Comparison of ENCODE assay signal across 22 cellular contexts in the genomic region with DNA sequence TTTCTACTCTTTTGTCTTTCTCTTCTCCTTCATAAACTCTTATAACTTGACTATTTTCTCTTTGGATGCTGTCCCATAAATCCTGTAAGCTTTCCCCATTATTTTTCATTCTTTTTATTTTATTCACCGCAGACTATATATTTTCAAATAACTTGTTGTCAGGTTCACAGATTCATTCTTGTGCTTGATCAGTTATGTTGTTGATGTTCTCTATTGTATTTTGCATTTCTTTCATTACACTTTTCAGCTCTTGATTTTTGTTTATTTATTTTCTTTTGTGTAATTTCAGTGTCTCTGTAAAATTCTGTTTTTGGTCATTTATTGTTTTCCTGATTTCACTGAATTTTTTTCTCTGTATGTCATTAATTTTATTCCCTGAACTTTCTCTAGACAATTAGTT. TPM values are rescaled to one million over a fixed set of nuclear protein-coding genes. Genes with fewer than 3 reads are reported as not detected.
DNase-seq lines count a peak whose midpoint lies in the region; ATAC-seq, FAIRE-seq and TF ChIP-seq lines count a peak whose summit lies in the region.
"Had no signal": no experiment of that assay in that cellular context is flagged by ENCODE, and none has a peak within 500 bp of the region (broad histone marks: within the 10 kb centered on the region; RNA-seq: fewer than 3 reads in every experiment).

No MANE protein-coding gene starts in this region.

- H2AFZ ChIP-seq in HepG2 (ENCODE audit: low read length), result no peak overlapping the region

- H3K27me3 Mint-ChIP-seq in endothelial cell (ENCODE audit: unreplicated experiment), result no peaks in the 10 kb centered on the region
- H3K27me3 Mint-ChIP-seq: CD4-positive, alpha-beta T cell had no signal

- 96% methylated on average over 1 of the region's 1 CpG for WGBS in HepG2 (ENCODE audit: low lambda C conversion rate)
- WGBS in right lobe of liver (ENCODE audit: insufficient coverage, low coverage, low lambda C conversion rate, missing lambda C conversion rate), result 100% methylated on average over 1 of the region's 1 CpG

- DNase-seq in HepG2 (ENCODE audit: low spot score) (no peak), right lobe of liver (no peak), adipocyte (ENCODE audit: low read depth) (no peak), endothelial cell (ENCODE audit: low spot score) (no peak)
- DNase-seq: ACHN; AML-193; BE2C; Calu3; CD4-positive, alpha-beta T cell; CD8-positive, alpha-beta memory T cell; DMS53; DMS79 treated with DMSO at 0.1 percent for 48 hours; GF-D8; GOT3 had no signal

- no peak overlapping the region for H3K27ac Mint-ChIP-seq in endothelial cell (ENCODE audit: unreplicated experiment)
- H3K27ac Mint-ChIP-seq: CD14-positive monocyte; CD4-positive, alpha-beta T cell; CD8-positive, alpha-beta memory T cell had no signal

- FAIRE-seq in HepG2 (lab: Jason Lieb, UNC) (no peak), endometrium (lab: Jason Lieb, UNC) (peak; percentile 37)

- no peak for TF ChIP-seq CTCF in HepG2 (CRISPR knock-in tag; IDR thresholded peaks at IDR 0.05)
- no peak for TF ChIP-seq CTCF in right lobe of liver (IDR thresholded peaks at IDR 0.05)
- TF ChIP-seq CTCF in endothelial cell (IDR thresholded peaks at IDR 0.05; ENCODE audit: unreplicated experiment), result no peak

- no peak overlapping the region for H3K4me3 Mint-ChIP-seq in endothelial cell (ENCODE audit: unreplicated experiment)
- H3K4me3 Mint-ChIP-seq: CD14-positive monocyte; CD4-positive, alpha-beta T cell; CD8-positive, alpha-beta memory T cell had no signal

- CTCF ChIA-PET in HepG2 (lab: Yijun Ruan, JAX; ENCODE audit: low intra/inter-chr PET ratio, low total read pairs), result no interaction called here

- H3K36me3 Mint-ChIP-seq in endothelial cell (ENCODE audit: low read depth, unreplicated experiment), result no peaks in the 10 kb centered on the region

- no peaks in the 10 kb centered on the region for H3K36me3 ChIP-seq in HepG2 (replicated peaks in 1 of 2; ENCODE audit: control insufficient read depth in 1 of 2, insufficient read depth in 2 of 2, low read length in 2 of 2)
- H3K36me3 ChIP-seq in right lobe of liver, result no peaks in the 10 kb centered on the region
- no peaks in the 10 kb centered on the region for H3K36me3 ChIP-seq in adipocyte (ENCODE audit: control insufficient read depth, insufficient read depth, low read length, severe bottlenecking)
- H3K36me3 ChIP-seq: BE2C, HAP-1 had no signal

- peaks cover 11% of the 10 kb centered on the region; the same call in 1 of the 2 replicates for H3K9me3 ChIP-seq in HepG2 (ENCODE audit: low read length)
- H3K9me3 ChIP-seq in right lobe of liver, result no peaks in the 10 kb centered on the region
- H3K9me3 ChIP-seq in adipocyte (ENCODE audit: control insufficient read depth, low read length), result peaks cover 11% of the 10 kb centered on the region
- H3K9me3 ChIP-seq: BE2C had no signal

- TF ChIP-seq EP300 in HepG2 (IDR thresholded peaks at IDR 0.05; ENCODE audit: low read depth in 2 of 2, low read length in 2 of 2) (no peak), HepG2 (CRISPR knock-in tag; IDR thresholded peaks at IDR 0.05; ENCODE audit: borderline replicate concordance) (no peak)

- H3K4me1 ChIP-seq in HepG2 (ENCODE audit: insufficient read depth, low read length), result no peaks in the 10 kb centered on the region
- no peaks in the 10 kb centered on the region for H3K4me1 ChIP-seq in right lobe of liver
- no peaks in the 10 kb centered on the region for H3K4me1 ChIP-seq in adipocyte (ENCODE audit: control insufficient read depth, insufficient read depth, low read length)
- H3K4me1 ChIP-seq: BE2C; BLaER1 treated with 17β-estradiol and CSF1 and Interleukin-3, amounts not matched to agents 10 nM and 100 nM; HAP-1 had no signal

- no peak overlapping the region for H3K27ac ChIP-seq in HepG2 (ENCODE audit: extremely low read length, insufficient read depth, low read length)
- H3K27ac ChIP-seq in right lobe of liver, result no peak overlapping the region
- H3K27ac ChIP-seq: 22Rv1; BLaER1 treated with 17β-estradiol and CSF1 and Interleukin-3, amounts not matched to agents 10 nM and 100 nM had no signal

- in situ Hi-C loops in HepG2 (cut with HindIII; ENCODE audit: extremely low pct_ligation_motif_present, low pct_unique_long_range_greater_than_20kb), result loop anchor here (25.0 kb wide), 1 partner anchor 239 kb away; no protein-coding TSS in a partner anchor

- no peaks in the 10 kb centered on the region for H3K9me3 Mint-ChIP-seq in endothelial cell (ENCODE audit: unreplicated experiment)

- H3K79me2 ChIP-seq in HepG2 (ENCODE audit: insufficient read depth, low read length), result no peaks in the 10 kb centered on the region

- BruUV-seq in HepG2 (replicated peaks; lab: Mats Ljungman, UMichigan), result no TSS peak

- intact Hi-C loops in HepG2 (cut with micrococcal nuclease; ENCODE audit: unreplicated experiment), result no loop called here
- intact Hi-C loops in right lobe of liver (cut with DNase I), result no loop called here

- no peak overlapping the region for H3K4me2 ChIP-seq in HepG2 (ENCODE audit: low read depth, low read length)
- H3K4me2 ChIP-seq: BLaER1 treated with 17β-estradiol and CSF1 and Interleukin-3, amounts not matched to agents 10 nM and 100 nM had no signal

- TF ChIP-seq POLR2A in HepG2 (IDR thresholded peaks at IDR 0.05; ENCODE audit: insufficient read depth in 1 of 2, low read depth in 2 of 2, low read length in 2 of 2) (no peak), right lobe of liver (IDR thresholded peaks at IDR 0.05) (no peak)

- no peaks in the 10 kb centered on the region for H3K4me1 Mint-ChIP-seq in endothelial cell (ENCODE audit: unreplicated experiment)
- H3K4me1 Mint-ChIP-seq: CD14-positive monocyte; CD8-positive, alpha-beta memory T cell had no signal

- H3K9ac ChIP-seq in HepG2 (ENCODE audit: insufficient read depth, low read depth, low read length) (no peak overlapping the region), adipocyte (ENCODE audit: low read length) (no peak overlapping the region)
- H3K9ac ChIP-seq: BLaER1 treated with 17β-estradiol and CSF1 and Interleukin-3, amounts not matched to agents 10 nM and 100 nM had no signal

- TF ChIP-seq RAD21 in HepG2 (CRISPR knock-in tag; IDR thresholded peaks at IDR 0.05), result no peak

- H3K4me3 ChIP-seq in HepG2 (replicated peaks in 1 of 3; ENCODE audit: insufficient read depth in 1 of 3, low read depth in 2 of 3, low read length in 3 of 3) (no peak overlapping the region), right lobe of liver (no peak overlapping the region), adipocyte (ENCODE audit: low read length) (peak overlapping the region; percentile 29)
- H3K4me3 ChIP-seq: BLaER1 treated with 17β-estradiol and CSF1 and Interleukin-3, amounts not matched to agents 10 nM and 100 nM; HAP-1 had no signal

- H4K20me1 ChIP-seq in HepG2 (ENCODE audit: insufficient read depth, low read length), result no peaks in the 10 kb centered on the region
- H4K20me1 ChIP-seq: BLaER1 treated with 17β-estradiol and CSF1 and Interleukin-3, amounts not matched to agents 10 nM and 100 nM had no signal

- ATAC-seq in HepG2 (no peak), right lobe of liver (no peak), HG03159 (IDR thresholded peaks at IDR 0.05; ENCODE audit: unreplicated experiment) (no peak), HG03520 (IDR thresholded peaks at IDR 0.05; ENCODE audit: unreplicated experiment) (no peak)

- POLR2A ChIA-PET in HepG2 (lab: Yijun Ruan, JAX), result no interaction called here

- H3K27me3 ChIP-seq in HepG2 (ENCODE audit: control insufficient read depth in 1 of 2, insufficient read depth in 2 of 2, low read length in 2 of 2) (no peaks in the 10 kb centered on the region), right lobe of liver (no peaks in the 10 kb centered on the region), adipocyte (replicated peaks; ENCODE audit: control insufficient read depth, insufficient read depth, low read length) (no peaks in the 10 kb centered on the region)
- H3K27me3 ChIP-seq: BE2C; BLaER1 treated with 17β-estradiol and CSF1 and Interleukin-3, amounts not matched to agents 10 nM and 100 nM had no signal

TF ChIP-seq in HepG2, 621 proteins besides CTCF, POLR2A, EP300 and RAD21 (continues in another document):
- TF ChIP-seq ZBTB38 (CRISPR knock-in tag; IDR thresholded peaks at IDR 0.05) (no peak), SMARCC2 (IDR thresholded peaks at IDR 0.05) (no peak), ZNF451 (CRISPR knock-in tag; IDR thresholded peaks at IDR 0.05) (no peak), TCF12 (IDR thresholded peaks at IDR 0.05) (no peak), TCF12 (CRISPR knock-in tag; IDR thresholded peaks at IDR 0.05) (no peak), ERF (CRISPR knock-in tag; IDR thresholded peaks at IDR 0.05) (no peak), ZNF160 (CRISPR knock-in tag; IDR thresholded peaks at IDR 0.05) (peak; percentile 89)

RNA-seq across cellular contexts. Expression of a gene that starts 49.2 kb away (rescaled TPM):
- total RNA-seq in HepG2 (2016; rRNA removed; fragmentation: Illumina TruSeq; extraction: Trizol), result 0.71 and 0.73 TPM in 2 replicates
- 0.81 and 1.1 TPM in 2 replicates for total RNA-seq in HepG2 (2016; cell fraction: cytosol; rRNA removed; fragmentation: Illumina TruSeq; extraction: Trizol; ENCODE audit: low read depth)
- total RNA-seq in HepG2 (2016; cell fraction: insoluble cytoplasmic fraction; rRNA removed; fragmentation: Illumina TruSeq; extraction: Trizol), result 0.26 and 0.59 TPM in 2 replicates
- total RNA-seq in HepG2 (2016; cell fraction: membrane; rRNA removed; fragmentation: Illumina TruSeq; extraction: Trizol), result 0.49 and 0.79 TPM in 2 replicates
- total RNA-seq in HepG2 (2016; cell fraction: nucleus; rRNA removed; fragmentation: Illumina TruSeq; extraction: Trizol), result 1.0 and 1.7 TPM in 2 replicates
- 0.22 and 0.57 TPM in 2 replicates for polyA plus RNA-seq in HepG2 (2011; rRNA removed)
- polyA plus RNA-seq in HepG2 (2011; cell fraction: cytosol; rRNA removed), result 0.07 and 0.18 TPM in 2 replicates
- 0.11 and 0.40 TPM in 2 replicates for polyA plus RNA-seq in HepG2 (2011; cell fraction: nucleus; rRNA removed)
- 1.5 and 2.1 TPM in 2 replicates for polyA plus RNA-seq in HepG2 (2012)
- 0.23 TPM in 2 replicates for polyA plus RNA-seq in HepG2 (2016; cell fraction: cytosol; fragmentation: Illumina TruSeq; extraction: Trizol; ENCODE audit: low read depth)
- polyA plus RNA-seq in HepG2 (2016; cell fraction: insoluble cytoplasmic fraction; fragmentation: Illumina TruSeq; extraction: Trizol; ENCODE audit: low read depth), result 0.35 and 1.1 TPM in 2 replicates
- polyA plus RNA-seq in HepG2 (2016; cell fraction: membrane; fragmentation: Illumina TruSeq; extraction: Trizol; ENCODE audit: low read depth), result 0.29 and 0.30 TPM in 2 replicates
- 1.1 and 1.9 TPM in 2 replicates for polyA plus RNA-seq in HepG2 (2016; cell fraction: nucleus; fragmentation: Illumina TruSeq; extraction: Trizol; ENCODE audit: insufficient read depth, low read depth)
- polyA minus RNA-seq in HepG2 (2011; rRNA and poly(A)+ RNA removed; ENCODE audit: low replicate concordance), result 0.75 TPM in 1 of 2 replicates, not detected in the other
- polyA minus RNA-seq in HepG2 (2011; cell fraction: cytosol; rRNA and poly(A)+ RNA removed), result not detected in 2 replicates
- polyA minus RNA-seq in HepG2 (2011; cell fraction: nucleus; rRNA and poly(A)+ RNA removed), result 1.8 and 2.4 TPM in 2 replicates
- total RNA-seq in right lobe of liver, result 1 to 10 TPM in 5 of 6 experiments, under 1 TPM in 1; 0.68 to 7.2 (median 3.2) TPM
- total RNA-seq in endothelial cell (ENCODE audit: unreplicated experiment), result 4.6 TPM
- total RNA-seq: G401 had no signal
